In genomic region chr16:3792472-3793012, GRCh38 we compare ENCODE assay signal across 23 cellular contexts.
DNase-seq lines count a peak whose midpoint lies in the region; ATAC-seq and TF ChIP-seq lines count a peak whose summit lies in the region.
"Had no signal": no experiment of that assay in that cellular context is flagged by ENCODE, and none has a peak within 500 bp of the region (broad histone marks: within the 10 kb centered on the region; RNA-seq: fewer than 3 reads in every experiment).

No MANE protein-coding gene starts in this region.

- H3K4me1 ChIP-seq in heart right ventricle = peaks cover 10 to 60% (median 49%) of the 10 kb centered on the region in 9 donors
- peaks cover 0 to 15% (median 2%) of the 10 kb centered on the region in 4 donors for H3K4me1 ChIP-seq in Peyer's patch

- H3K4me3 Mint-ChIP-seq in CD4-positive, alpha-beta T cell = peak overlapping the region; percentile 20
- no peak overlapping the region for H3K4me3 Mint-ChIP-seq in activated T-helper 17 cell treated with anti-CD3 and anti-CD28 coated beads, Interleukin-2, amount 50 U/mL, for 72 hours
- no peak overlapping the region for H3K4me3 Mint-ChIP-seq in stimulated activated naive CD8-positive, alpha-beta T cell treated with anti-CD3 and anti-CD28 coated beads, Interleukin-15, amount 100 ng/mL, for 72 hours
- H3K4me3 Mint-ChIP-seq: CD14-positive monocyte had no signal

- CTCF ChIA-PET in CD4-positive, alpha-beta T cell (lab: Charles Lee) = no interaction called here
- CTCF ChIA-PET in HEK293T (lab: Yijun Ruan, JAX) = interaction anchor here (0.7 kb wide), 1 partner anchor 11 kb away, joined by 4 read pairs; no protein-coding TSS in a partner anchor

- H3K27ac Mint-ChIP-seq in CD4-positive, alpha-beta T cell = peak overlapping the region; percentile 55
- H3K27ac Mint-ChIP-seq in activated T-helper 17 cell treated with anti-CD3 and anti-CD28 coated beads, Interleukin-2, amount 50 U/mL, for 72 hours = peak overlapping the region; percentile 26
- no peak overlapping the region for H3K27ac Mint-ChIP-seq in stimulated activated naive CD8-positive, alpha-beta T cell treated with anti-CD3 and anti-CD28 coated beads, Interleukin-15, amount 100 ng/mL, for 72 hours

- no peaks in the 10 kb centered on the region for H3K27me3 ChIP-seq in CD4-positive, alpha-beta T cell (ENCODE audit: control insufficient read depth, insufficient read depth, low read length)
- H3K27me3 ChIP-seq in heart right ventricle (no peaks in the 10 kb centered on the region), Peyer's patch (no peaks in the 10 kb centered on the region)
- H3K27me3 ChIP-seq: MG63, ovary, thyroid gland had no signal

- H3K27ac ChIP-seq in CD4-positive, alpha-beta T cell (ENCODE audit: low read depth, low read length) = no peak overlapping the region
- peak overlapping the region in 9 of 10 donors; percentile 13 to 75 (median 52) for H3K27ac ChIP-seq in heart right ventricle
- no peak overlapping the region for H3K27ac ChIP-seq in Peyer's patch
- H3K27ac ChIP-seq: SK-N-MC, thyroid gland had no signal

- H3K4me3 ChIP-seq in heart right ventricle (peak overlapping the region in 1 of 10 donors; percentile 18), Peyer's patch (no peak overlapping the region)
- H3K4me3 ChIP-seq: MG63, ovary, SK-N-MC, smooth muscle cell, thyroid gland had no signal

- H3K4me1 Mint-ChIP-seq in CD4-positive, alpha-beta T cell (ENCODE audit: low read depth) = peaks cover 81% of the 10 kb centered on the region
- H3K4me1 Mint-ChIP-seq in activated T-helper 17 cell treated with anti-CD3 and anti-CD28 coated beads, Interleukin-2, amount 50 U/mL, for 72 hours = peaks cover 33% of the 10 kb centered on the region
- H3K4me1 Mint-ChIP-seq in stimulated activated naive CD8-positive, alpha-beta T cell treated with anti-CD3 and anti-CD28 coated beads, Interleukin-15, amount 100 ng/mL, for 72 hours = peaks cover 66% of the 10 kb centered on the region

- H3K9me3 ChIP-seq in CD4-positive, alpha-beta T cell (ENCODE audit: control insufficient read depth, low read length) = no peaks in the 10 kb centered on the region
- H3K9me3 ChIP-seq in heart right ventricle (no peaks in the 10 kb centered on the region), Peyer's patch (no peaks in the 10 kb centered on the region)
- H3K9me3 ChIP-seq: MG63, ovary, thyroid gland had no signal

- intact Hi-C loops in CD4-positive, alpha-beta T cell (cut with DNase I, micrococcal nuclease) = no loop called here
- intact Hi-C loops in heart right ventricle (cut with DNase I) (no loop called here), sciatic nerve (cut with DNase I) (no loop called here)

- H3K36me3 ChIP-seq in heart right ventricle (peaks cover 0 to 58% (median 37%) of the 10 kb centered on the region in 9 donors), Peyer's patch (peaks cover 0 to 50% (median 0%) of the 10 kb centered on the region in 3 donors)
- H3K36me3 ChIP-seq: ovary had no signal

- H3K36me3 Mint-ChIP-seq in CD4-positive, alpha-beta T cell (ENCODE audit: low read depth) = peaks cover 41% of the 10 kb centered on the region
- peaks cover 65% of the 10 kb centered on the region for H3K36me3 Mint-ChIP-seq in activated T-helper 17 cell treated with anti-CD3 and anti-CD28 coated beads, Interleukin-2, amount 50 U/mL, for 72 hours (ENCODE audit: low read depth)

- no peak for DNase-seq in CD4-positive, alpha-beta T cell
- DNase-seq in heart right ventricle (no peak), sciatic nerve (ENCODE audit: low spot score) (no peak), HEK293T (ENCODE audit: extremely low spot score) (no peak), Peyer's patch (no peak)
- no peak for DNase-seq in stimulated activated naive CD8-positive, alpha-beta T cell treated with anti-CD3 and anti-CD28 coated beads, Interleukin-15, amount 100 ng/mL, for 72 hours
- DNase-seq: activated CD4-positive, alpha-beta T cell treated with anti-CD3 and anti-CD28 coated beads for 48 hours; activated CD8-positive, alpha-beta memory T cell treated with anti-CD3 and anti-CD28 coated beads, Interleukin-2, amount 50 U/mL, for 4 hours; activated gamma-delta T cell treated with Interleukin-2 at 50 U/mL for 16 hours; cortex of kidney; DND-41; GOT3; MG63; NCI-H1694; NCI-H82; stimulated activated CD8-positive, alpha-beta memory T cell treated with anti-CD3 and anti-CD28 coated beads, Interleukin-4, amount 100 ng/mL, for 48 hours had no signal

- H3K27me3 Mint-ChIP-seq in CD4-positive, alpha-beta T cell = no peaks in the 10 kb centered on the region
- no peaks in the 10 kb centered on the region for H3K27me3 Mint-ChIP-seq in activated T-helper 17 cell treated with anti-CD3 and anti-CD28 coated beads, Interleukin-2, amount 50 U/mL, for 72 hours
- no peaks in the 10 kb centered on the region for H3K27me3 Mint-ChIP-seq in stimulated activated naive CD8-positive, alpha-beta T cell treated with anti-CD3 and anti-CD28 coated beads, Interleukin-15, amount 100 ng/mL, for 72 hours

- POLR2A ChIA-PET in CD4-positive, alpha-beta T cell (lab: Charles Lee) = no interaction called here
- POLR2A ChIA-PET in HEK293T (lab: Yijun Ruan, JAX) = no interaction called here

- no peak for TF ChIP-seq POLR2A in Peyer's patch (IDR thresholded peaks at IDR 0.05)

- no peaks in the 10 kb centered on the region for H3K9me3 Mint-ChIP-seq in CD4-positive, alpha-beta T cell
- no peaks in the 10 kb centered on the region for H3K9me3 Mint-ChIP-seq in activated T-helper 17 cell treated with anti-CD3 and anti-CD28 coated beads, Interleukin-2, amount 50 U/mL, for 72 hours
- no peaks in the 10 kb centered on the region for H3K9me3 Mint-ChIP-seq in stimulated activated naive CD8-positive, alpha-beta T cell treated with anti-CD3 and anti-CD28 coated beads, Interleukin-15, amount 100 ng/mL, for 72 hours
- H3K9me3 Mint-ChIP-seq: CD14-positive monocyte had no signal

- TF ChIP-seq CTCF in CD4-positive, alpha-beta T cell (IDR thresholded peaks at IDR 0.05) = no peak
- TF ChIP-seq CTCF in heart right ventricle (IDR thresholded peaks at IDR 0.05) = no peak
- no peak for TF ChIP-seq CTCF in Peyer's patch (IDR thresholded peaks at IDR 0.05)

- no peak for ATAC-seq in CD4-positive, alpha-beta T cell (ENCODE audit: poor library complexity)
- ATAC-seq in activated T-helper 17 cell treated with anti-CD3 and anti-CD28 coated beads, Interleukin-2, amount 50 U/mL, for 72 hours (replicated peaks) = no peak
- ATAC-seq in heart right ventricle (peak in 3 of 8 donors; percentile 6 to 34 (median 11)), sciatic nerve (peak; percentile 6), GM21717 (IDR thresholded peaks at IDR 0.05; ENCODE audit: unreplicated experiment) (no peak)
- no peak for ATAC-seq in stimulated activated naive CD8-positive, alpha-beta T cell treated with anti-CD3 and anti-CD28 coated beads, Interleukin-15, amount 100 ng/mL, for 72 hours

- 86 to 90% methylated on average over 12 of the region's 12 CpGs for WGBS in heart right ventricle, 2 donors

TF ChIP-seq in HEK293T, 16 proteins besides CTCF, POLR2A, EP300 and RAD21:
- TF ChIP-seq, protein P1, sequence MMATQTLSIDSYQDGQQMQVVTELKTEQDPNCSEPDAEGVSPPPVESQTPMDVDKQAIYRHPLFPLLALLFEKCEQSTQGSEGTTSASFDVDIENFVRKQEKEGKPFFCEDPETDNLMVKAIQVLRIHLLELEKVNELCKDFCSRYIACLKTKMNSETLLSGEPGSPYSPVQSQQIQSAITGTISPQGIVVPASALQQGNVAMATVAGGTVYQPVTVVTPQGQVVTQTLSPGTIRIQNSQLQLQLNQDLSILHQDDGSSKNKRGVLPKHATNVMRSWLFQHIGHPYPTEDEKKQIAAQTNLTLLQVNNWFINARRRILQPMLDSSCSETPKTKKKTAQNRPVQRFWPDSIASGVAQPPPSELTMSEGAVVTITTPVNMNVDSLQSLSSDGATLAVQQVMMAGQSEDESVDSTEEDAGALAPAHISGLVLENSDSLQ (IDR thresholded peaks at IDR 0.05) = no peak
- TF ChIP-seq SUZ12 (IDR thresholded peaks at IDR 0.05) = no peak
- TF ChIP-seq FOXA1 (IDR thresholded peaks at IDR 0.05) = no peak
- TF ChIP-seq FOXK2 (IDR thresholded peaks at IDR 0.05) = no peak
- no peak for TF ChIP-seq FOXM1 (IDR thresholded peaks at IDR 0.05; ENCODE audit: borderline replicate concordance)
- no peak for TF ChIP-seq BHLHE40 (IDR thresholded peaks at IDR 0.05; ENCODE audit: borderline replicate concordance)
- TF ChIP-seq ZNF384 (IDR thresholded peaks at IDR 0.05) = no peak

Comparison
In these comparisons a context has a peak if more than half of its experiments do, and no peak if none do; other contexts are left out.
1. H3K27ac ChIP-seq: peak in heart right ventricle (9 of 10); none in CD4-positive, alpha-beta T cell (single experiment) and Peyer's patch (0 of 4).
2. H3K27ac Mint-ChIP-seq: peak in CD4-positive, alpha-beta T cell (single experiment) and activated T-helper 17 cell treated with anti-CD3 and anti-CD28 coated beads, Interleukin-2, amount 50 U/mL, for 72 hours (single experiment); none in stimulated activated naive CD8-positive, alpha-beta T cell treated with anti-CD3 and anti-CD28 coated beads, Interleukin-15, amount 100 ng/mL, for 72 hours (0 of 2).